Comparison of ENCODE assay signal across 18 cellular contexts in the genomic region with DNA sequence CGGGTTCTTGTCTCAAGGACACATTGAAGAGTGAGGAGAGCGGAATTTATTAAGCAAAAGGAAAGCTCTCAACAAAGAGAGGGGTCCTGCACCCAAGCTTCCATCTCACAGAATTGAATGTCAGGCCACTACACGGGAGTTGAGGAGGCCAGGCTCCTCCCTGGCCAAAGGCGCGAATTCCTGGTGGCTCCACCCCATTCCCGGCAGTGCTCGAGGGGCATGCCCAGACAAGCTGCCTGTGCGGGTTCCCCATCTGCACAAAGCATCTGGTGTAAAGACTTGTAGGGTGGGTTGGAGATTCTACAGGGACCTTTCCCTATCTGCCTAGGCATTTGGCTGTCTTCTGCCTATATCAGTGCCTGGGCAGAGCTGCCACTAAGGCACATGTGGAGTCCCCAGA.
A peak's percentile ranks its signal among the peaks of the same experiment; 100 is the strongest.
DNase-seq lines count a peak whose midpoint lies in the region; ATAC-seq and TF ChIP-seq lines count a peak whose summit lies in the region.
"Had no signal": no experiment of that assay in that cellular context is flagged by ENCODE, and none has a peak within 500 bp of the region (broad histone marks: within the 10 kb centered on the region; RNA-seq: fewer than 3 reads in every experiment).

No MANE protein-coding gene starts in this region.

- DNase-seq in DMS79 treated with DMSO at 0.1 percent for 48 hours (lab: John Stamatoyannopoulos, UW) (peak; percentile 29), DMS79 (lab: John Stamatoyannopoulos, UW) (no peak), NCI-H2171 treated with DMSO at 0.1 percent for 48 hours (lab: John Stamatoyannopoulos, UW) (peak; percentile 65), spleen (peak; percentile 52), left lobe of liver (ENCODE audit: low spot score) (no peak), Ammon's horn (ENCODE audit: low spot score) (no peak), NCI-H1048 (lab: John Stamatoyannopoulos, UW) (no peak)
- DNase-seq: 8988T; Calu3; CD4-positive, alpha-beta memory T cell; DND-41; GOT3; HFFc6; NCI-H1092 treated with DMSO at 0.1 percent for 48 hours; NCI-H187; NCI-H82; PC-9 had no signal

- no peaks in the 10 kb centered on the region for H3K4me1 ChIP-seq in spleen

- ATAC-seq in esophagus mucosa (peak; percentile 25), left lobe of liver (no peak)

- H3K9me3 ChIP-seq in spleen: peaks cover 3 to 36% (median 24%) of the 10 kb centered on the region in 8 donors

- no peak overlapping the region for H3K27ac ChIP-seq in spleen
- H3K27ac ChIP-seq: PC-9 had no signal

- H3K27me3 ChIP-seq in spleen (replicated peaks in 1 of 7): no peaks in the 10 kb centered on the region

- no peaks in the 10 kb centered on the region for H3K36me3 ChIP-seq in spleen

- no peak overlapping the region for H3K4me3 ChIP-seq in spleen
- H3K4me3 ChIP-seq: PC-9 had no signal

- no peak for TF ChIP-seq CTCF in spleen (IDR thresholded peaks at IDR 0.05 in 8 of 11, conservative IDR thresholded peaks at IDR 0.05 in 3 of 11)

- intact Hi-C loops in spleen (cut with DNase I; ENCODE audit: low total_unique reads): no loop called here

- no peak for TF ChIP-seq POLR2A in spleen (IDR thresholded peaks at IDR 0.05)

- 89 to 93% (median 89%) methylated on average over 8 of the region's 8 CpGs for WGBS in spleen, 5 donors

Comparison
In these comparisons a context has a peak if more than half of its experiments do, and no peak if none do; other contexts are left out.
1. DNase-seq: peak in DMS79 treated with DMSO at 0.1 percent for 48 hours (single experiment), NCI-H2171 treated with DMSO at 0.1 percent for 48 hours (single experiment) and spleen (single experiment); none in DMS79 (single experiment), left lobe of liver (single experiment), Ammon's horn (single experiment) and NCI-H1048 (single experiment).